Comparison of ENCODE assay signal across 16 cellular contexts in genomic region chr21:41453761-41454160, GRCh38. TPM values are rescaled to one million over a fixed set of nuclear protein-coding genes. Genes with fewer than 3 reads are reported as not detected.
"Had no signal": no experiment of that assay in that cellular context is flagged by ENCODE, and none has a peak within 500 bp of the region (broad histone marks: within the 10 kb centered on the region; RNA-seq: fewer than 3 reads in every experiment).

No MANE protein-coding gene starts in this region.

- H3K27me3 ChIP-seq: body of pancreas, neutrophil, tibial artery, vagina had no signal

- H3K4me1 ChIP-seq: body of pancreas, lower lobe of right lung, tibial artery, vagina had no signal

- H3K27ac ChIP-seq: body of pancreas, lower lobe of right lung, neutrophil, tibial artery, vagina had no signal

- H3K4me3 ChIP-seq: body of pancreas, lower lobe of right lung, tibial artery, vagina had no signal

- H3K4me3 Mint-ChIP-seq: activated B cell treated with CpG ODN at 0.5 μM for 24 hours; activated CD4-positive, alpha-beta memory T cell treated with anti-CD3 and anti-CD28 coated beads for 36 hours had no signal

- H3K27ac Mint-ChIP-seq: activated B cell treated with CpG ODN at 0.5 μM for 24 hours; activated CD4-positive, alpha-beta memory T cell treated with anti-CD3 and anti-CD28 coated beads for 36 hours had no signal

- H3K9me3 ChIP-seq: body of pancreas, lower lobe of right lung, neutrophil, tibial artery, vagina had no signal

- H3K27me3 Mint-ChIP-seq: activated B cell treated with CpG ODN at 0.5 μM for 24 hours; activated CD4-positive, alpha-beta memory T cell treated with anti-CD3 and anti-CD28 coated beads for 36 hours had no signal

- ATAC-seq: body of pancreas, lower lobe of right lung had no signal

- DNase-seq: activated B cell treated with CpG ODN at 0.5 μM for 24 hours; activated CD4-positive, alpha-beta memory T cell treated with anti-CD3 and anti-CD28 coated beads for 36 hours; activated effector memory CD4-positive, alpha-beta T cell treated with Interleukin-2 at 50 U/mL for 16 hours; amniotic stem cell; body of pancreas; hippocampal formation; lower lobe of right lung; midbrain; stimulated activated CD4-positive, alpha-beta T cell treated with anti-CD3 and anti-CD28 coated beads, Interleukin-15, amount 100 ng/mL, for 24 hours; stimulated activated CD4-positive, alpha-beta T cell treated with anti-CD3 and anti-CD28 coated beads, Interleukin-4, amount 100 ng/mL, for 24 hours; T-helper 1 cell; tibial artery had no signal

- H3K9me3 Mint-ChIP-seq: activated B cell treated with CpG ODN at 0.5 μM for 24 hours; activated CD4-positive, alpha-beta memory T cell treated with anti-CD3 and anti-CD28 coated beads for 36 hours had no signal

RNA-seq across cellular contexts. Expression of gene TMPRSS2, which starts 54.2 kb away (rescaled TPM):
- total RNA-seq: activated B cell treated with CpG ODN at 0.5 μM for 24 hours; activated CD4-positive, alpha-beta memory T cell treated with anti-CD3 and anti-CD28 coated beads for 36 hours; dermis microvascular lymphatic vessel endothelial cell; skeletal muscle tissue had no signal
